In the genomic region with DNA sequence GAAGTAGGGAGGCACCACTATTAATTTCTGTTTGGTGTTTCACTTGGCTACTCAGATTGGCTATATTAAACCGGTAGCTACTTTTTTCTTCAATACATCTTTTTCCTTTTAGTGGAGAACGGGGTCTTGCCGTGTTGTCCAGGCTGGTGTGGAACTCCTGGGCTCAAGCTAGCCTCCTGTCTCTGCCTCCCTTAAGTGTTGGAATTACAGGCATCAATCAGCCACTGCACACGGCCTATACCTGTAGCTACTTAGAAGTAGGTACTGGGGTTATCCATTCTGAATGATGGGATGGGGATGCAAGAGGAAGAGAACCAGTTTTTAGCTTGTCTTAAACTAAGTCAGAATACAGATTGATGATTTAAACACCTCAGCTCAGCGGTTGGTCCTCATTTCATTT, we compare ENCODE assay signal across 8 cellular contexts. TPM values are rescaled to one million over a fixed set of nuclear protein-coding genes. Genes with fewer than 3 reads are reported as not detected.
DNase-seq lines count a peak whose midpoint lies in the region; ATAC-seq lines count a peak whose summit lies in the region.

No MANE protein-coding gene starts in this region.

- POLR2A ChIA-PET in activated CD4-positive, alpha-beta memory T cell treated with anti-CD3 and anti-CD28 coated beads, Interleukin-2, amount 10 ng/mL, durations not matched to agents 7 days and 5 days (lab: Charles Lee), result interaction anchor here (0.7 to 7.6 kb wide), 29 partner anchors 9 to 1019 kb away, joined by 3 to 109 read pairs (median 4); a partner anchor contains a TSS

- no peak overlapping the region for H3K27ac ChIP-seq in iPS-18a (ENCODE audit: low read length)

- DNase-seq in NCI-H82 (lab: John Stamatoyannopoulos, UW) (peak; percentile 12), NCI-H82 treated with DMSO at 0.1 percent for 48 hours (lab: John Stamatoyannopoulos, UW; ENCODE audit: unreplicated experiment) (no peak), NOMO-1 treated with dmso at 0.1 percent for 144 hours (lab: John Stamatoyannopoulos, UW; ENCODE audit: unreplicated experiment) (no peak), NCI-H146 (lab: John Stamatoyannopoulos, UW) (no peak)
- no peak for DNase-seq in activated CD4-positive, alpha-beta memory T cell treated with anti-CD3 and anti-CD28 coated beads, Interleukin-2, amount 10 ng/mL, durations not matched to agents 7 days and 5 days
- no peak for DNase-seq in stimulated activated naive CD8-positive, alpha-beta T cell treated with anti-CD3 and anti-CD28 coated beads, Interleukin-15, amount 100 ng/mL, for 72 hours

- H3K27me3 ChIP-seq in iPS-18a (ENCODE audit: control insufficient read depth, insufficient read depth, low read length), result no peaks in the 10 kb centered on the region

- peaks cover 51% of the 10 kb centered on the region for H3K36me3 Mint-ChIP-seq in activated CD4-positive, alpha-beta memory T cell treated with anti-CD3 and anti-CD28 coated beads, Interleukin-2, amount 10 ng/mL, durations not matched to agents 7 days and 5 days (ENCODE audit: low read depth)

- ATAC-seq in stimulated activated naive CD8-positive, alpha-beta T cell treated with anti-CD3 and anti-CD28 coated beads, Interleukin-15, amount 100 ng/mL, for 72 hours, result no peak
- no peak for ATAC-seq in GM19467 (IDR thresholded peaks at IDR 0.05; ENCODE audit: unreplicated experiment)

- CTCF ChIA-PET in activated CD4-positive, alpha-beta memory T cell treated with anti-CD3 and anti-CD28 coated beads, Interleukin-2, amount 10 ng/mL, durations not matched to agents 7 days and 5 days (lab: Charles Lee), result interaction anchor here (0.5 to 6.7 kb wide), 15 partner anchors 12 to 820 kb away, joined by 3 to 55 read pairs (median 5); a partner anchor contains a TSS

- peaks cover 10% of the 10 kb centered on the region for H3K4me1 ChIP-seq in iPS-18a (ENCODE audit: control insufficient read depth, low read depth, low read length)

- H3K9me3 Mint-ChIP-seq in activated CD4-positive, alpha-beta memory T cell treated with anti-CD3 and anti-CD28 coated beads, Interleukin-2, amount 10 ng/mL, durations not matched to agents 7 days and 5 days, result no peaks in the 10 kb centered on the region
- no peaks in the 10 kb centered on the region for H3K9me3 Mint-ChIP-seq in stimulated activated naive CD8-positive, alpha-beta T cell treated with anti-CD3 and anti-CD28 coated beads, Interleukin-15, amount 100 ng/mL, for 72 hours

- peaks cover 48% of the 10 kb centered on the region for H3K4me1 Mint-ChIP-seq in activated CD4-positive, alpha-beta memory T cell treated with anti-CD3 and anti-CD28 coated beads, Interleukin-2, amount 10 ng/mL, durations not matched to agents 7 days and 5 days
- H3K4me1 Mint-ChIP-seq in stimulated activated naive CD8-positive, alpha-beta T cell treated with anti-CD3 and anti-CD28 coated beads, Interleukin-15, amount 100 ng/mL, for 72 hours, result peaks cover 53% of the 10 kb centered on the region

- peak overlapping the region; percentile 95 for H3K27ac Mint-ChIP-seq in activated CD4-positive, alpha-beta memory T cell treated with anti-CD3 and anti-CD28 coated beads, Interleukin-2, amount 10 ng/mL, durations not matched to agents 7 days and 5 days
- peak overlapping the region; percentile 93 to 98 for H3K27ac Mint-ChIP-seq in stimulated activated naive CD8-positive, alpha-beta T cell treated with anti-CD3 and anti-CD28 coated beads, Interleukin-15, amount 100 ng/mL, for 72 hours

- no peaks in the 10 kb centered on the region for H3K9me3 ChIP-seq in iPS-18a (ENCODE audit: control insufficient read depth, low read depth, low read length)

- peak overlapping the region; percentile 95 for H3K4me3 Mint-ChIP-seq in activated CD4-positive, alpha-beta memory T cell treated with anti-CD3 and anti-CD28 coated beads, Interleukin-2, amount 10 ng/mL, durations not matched to agents 7 days and 5 days
- peak overlapping the region; percentile 97 to 98 for H3K4me3 Mint-ChIP-seq in stimulated activated naive CD8-positive, alpha-beta T cell treated with anti-CD3 and anti-CD28 coated beads, Interleukin-15, amount 100 ng/mL, for 72 hours

- peak overlapping the region; percentile 89 for H3K9ac ChIP-seq in iPS-18a (ENCODE audit: low read length)

- no peaks in the 10 kb centered on the region for H3K27me3 Mint-ChIP-seq in activated CD4-positive, alpha-beta memory T cell treated with anti-CD3 and anti-CD28 coated beads, Interleukin-2, amount 10 ng/mL, durations not matched to agents 7 days and 5 days
- no peaks in the 10 kb centered on the region for H3K27me3 Mint-ChIP-seq in stimulated activated naive CD8-positive, alpha-beta T cell treated with anti-CD3 and anti-CD28 coated beads, Interleukin-15, amount 100 ng/mL, for 72 hours

- peak overlapping the region; percentile 97 for H3K4me3 ChIP-seq in iPS-18a (ENCODE audit: low read length)

- peaks cover 14% of the 10 kb centered on the region for H3K36me3 ChIP-seq in iPS-18a (ENCODE audit: control insufficient read depth, low read depth, low read length)

RNA-seq across cellular contexts. Expression of a gene that starts 1.7 kb away (rescaled TPM):
- 100 to 1,000 TPM; 241 to 244 TPM for total RNA-seq in activated CD4-positive, alpha-beta memory T cell treated with anti-CD3 and anti-CD28 coated beads, Interleukin-2, amount 10 ng/mL, durations not matched to agents 7 days and 5 days
